21 cellular contexts compared by ENCODE assay signal in the genomic region with DNA sequence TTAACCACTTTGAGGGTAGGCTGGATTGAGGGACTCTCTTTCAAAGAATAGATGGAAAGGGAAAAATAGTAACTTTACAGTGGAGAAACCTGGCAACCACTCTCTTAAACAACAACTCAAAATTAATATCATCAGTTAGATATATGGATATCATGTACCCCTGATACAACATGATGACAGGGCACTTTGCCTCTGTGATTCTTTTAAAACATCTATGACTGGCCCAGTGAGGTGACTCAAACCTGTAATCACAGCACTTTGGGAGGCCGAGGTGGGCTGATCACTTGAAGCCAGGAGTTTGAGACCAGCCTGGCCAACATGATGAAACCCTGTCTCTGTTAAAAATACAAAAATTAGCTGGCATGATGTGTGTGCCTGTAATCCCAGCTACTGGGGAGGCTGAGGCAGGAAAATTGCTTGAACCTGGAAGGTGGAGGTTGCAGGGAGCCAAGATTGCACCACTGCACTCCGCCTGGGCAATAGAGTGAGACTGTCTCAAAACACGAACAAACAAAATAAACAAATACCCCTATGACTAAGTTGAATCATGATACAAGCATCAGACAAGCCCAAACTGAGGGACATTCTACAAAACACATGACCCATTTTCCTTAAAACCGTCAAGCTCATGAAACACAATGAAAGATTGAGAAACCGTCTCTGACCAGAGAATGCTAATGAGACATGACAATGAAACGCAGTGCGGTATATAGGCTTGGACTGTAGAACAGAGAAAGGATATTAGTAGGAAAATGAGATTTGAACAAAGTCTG. TPM values are rescaled to one million over a fixed set of nuclear protein-coding genes. Genes with fewer than 3 reads are reported as not detected.
A peak's percentile ranks its signal among the peaks of the same experiment; 100 is the strongest.
DNase-seq lines count a peak whose midpoint lies in the region; ATAC-seq and TF ChIP-seq lines count a peak whose summit lies in the region.
"Had no signal": no experiment of that assay in that cellular context is flagged by ENCODE, and none has a peak within 500 bp of the region (broad histone marks: within the 10 kb centered on the region; RNA-seq: fewer than 3 reads in every experiment).

No MANE protein-coding gene starts in this region.

- H3K27ac ChIP-seq in RWPE2 (ENCODE audit: poor library complexity, severe bottlenecking), result peak overlapping the region; percentile 32
- H3K27ac ChIP-seq: skin epidermis, tibial artery had no signal

- no peaks in the 10 kb centered on the region for H3K9me3 ChIP-seq in RWPE2 (ENCODE audit: severe bottlenecking)

- no peaks in the 10 kb centered on the region for H3K36me3 ChIP-seq in RWPE2 (ENCODE audit: low read depth)
- H3K36me3 ChIP-seq: tibial artery had no signal

- H3K4me3 ChIP-seq in RWPE2 (ENCODE audit: severe bottlenecking), result no peak overlapping the region
- H3K4me3 ChIP-seq in epithelial cell of esophagus (ENCODE audit: low read length), result no peak overlapping the region
- H3K4me3 ChIP-seq: skin epidermis, tibial artery had no signal

- H3K4me1 ChIP-seq in RWPE2 (ENCODE audit: insufficient read depth, poor library complexity, severe bottlenecking), result peaks cover 6% of the 10 kb centered on the region
- H3K4me1 ChIP-seq: tibial artery had no signal

- DNase-seq in ELR (ENCODE audit: low read depth) (peak; percentile 67), RWPE2 (ENCODE audit: low spot score) (no peak), epithelial cell of esophagus (ENCODE audit: low read depth) (peak; percentile 98), iris pigment epithelial cell (ENCODE audit: low read depth) (peak; percentile 93), occipital lobe (lab: John Stamatoyannopoulos, UW) (no peak)
- DNase-seq in central memory CD4-positive, alpha-beta T cell, result no peak
- DNase-seq: activated CD4-positive, alpha-beta T cell treated with anti-CD3 and anti-CD28 coated beads for 48 hours; activated CD8-positive, alpha-beta memory T cell treated with anti-CD3 and anti-CD28 coated beads, Interleukin-2, amount 10 ng/mL, durations not matched to agents 7 days and 5 days; DMS 273 treated with DMSO at 0.1 percent for 48 hours; NCI-H1436; NCI-H69; SHP77 treated with DMSO at 0.1 percent for 48 hours; stimulated activated CD4-positive, alpha-beta T cell treated with anti-CD3 and anti-CD28 coated beads, Interleukin-2, amount 100 ng/mL, for 24 hours; stimulated activated naive CD4-positive, alpha-beta T cell treated with Interleukin-2 at 50 U/mL for 16 hours; T-cell; tibial artery had no signal

- TF ChIP-seq CTCF in RWPE2 (IDR thresholded peaks at IDR 0.05; ENCODE audit: poor library complexity, severe bottlenecking), result no peak
- TF ChIP-seq CTCF in epithelial cell of esophagus (IDR thresholded peaks at IDR 0.05; ENCODE audit: insufficient read depth, low read depth, low read length, missing control alignments), result no peak

- ATAC-seq in RWPE2 (ENCODE audit: low read depth) (peak; percentile 93), GM19455 (IDR thresholded peaks at IDR 0.05; ENCODE audit: unreplicated experiment) (no peak), HG03469 (IDR thresholded peaks at IDR 0.05; ENCODE audit: unreplicated experiment) (no peak)
- ATAC-seq: activated CD8-positive, alpha-beta memory T cell treated with anti-CD3 and anti-CD28 coated beads, Interleukin-2, amount 10 ng/mL, durations not matched to agents 7 days and 5 days; activated naive CD4-positive, alpha-beta T cell treated with anti-CD3 and anti-CD28 coated beads, Interleukin-2, amount 50 U/mL, for 72 hours; T-cell had no signal

- H3K27me3 ChIP-seq in RWPE2 (ENCODE audit: insufficient read depth, poor library complexity, severe bottlenecking), result no peaks in the 10 kb centered on the region

RNA-seq across cellular contexts. Expression of a gene that starts 26.4 kb away (rescaled TPM):
- total RNA-seq in occipital lobe, result 3.4 TPM

RNA-seq across cellular contexts. Expression of a gene that starts 27.9 kb away (rescaled TPM):
- total RNA-seq in occipital lobe, result not detected
- total RNA-seq: activated CD8-positive, alpha-beta memory T cell treated with anti-CD3 and anti-CD28 coated beads, Interleukin-2, amount 10 ng/mL, durations not matched to agents 7 days and 5 days; activated naive CD4-positive, alpha-beta T cell treated with anti-CD3 and anti-CD28 coated beads, Interleukin-2, amount 50 U/mL, for 72 hours; progenitor cell of endocrine pancreas had no signal

Comparison
In these comparisons a context has a peak if more than half of its experiments do, and no peak if none do; other contexts are left out.
1. DNase-seq: peak in ELR (single experiment), epithelial cell of esophagus (single experiment) and iris pigment epithelial cell (single experiment); none in RWPE2 (single experiment), occipital lobe (single experiment) and central memory CD4-positive, alpha-beta T cell (single experiment).